ENCODE assay signal across 13 cellular contexts in genomic region chr6:18978330-18979128, GRCh38.
DNase-seq lines count a peak whose midpoint lies in the region; ATAC-seq, FAIRE-seq and TF ChIP-seq lines count a peak whose summit lies in the region.
"Had no signal": no experiment of that assay in that cellular context is flagged by ENCODE, and none has a peak within 500 bp of the region (broad histone marks: within the 10 kb centered on the region; RNA-seq: fewer than 3 reads in every experiment).

No MANE protein-coding gene starts in this region.

- H2BK12ac ChIP-seq in H1 (ENCODE audit: low read depth, low read length): no peak overlapping the region

- no peak overlapping the region for H3K56ac ChIP-seq in H1 (replicated peaks; ENCODE audit: insufficient read length, low read depth, low read length)
- no peak overlapping the region for H3K56ac ChIP-seq in mesendoderm (ENCODE audit: low read length)

- H3K23me2 ChIP-seq in H1 (ENCODE audit: low read depth, low read length): no peaks in the 10 kb centered on the region

- no peak overlapping the region for H4K8ac ChIP-seq in H1 (ENCODE audit: extremely low read depth, insufficient read depth, low read length)
- no peak overlapping the region for H4K8ac ChIP-seq in mesendoderm (ENCODE audit: low read depth, low read length)

- H3K4me3 Mint-ChIP-seq in Calu3 (ENCODE audit: low read depth, unreplicated experiment): no peak overlapping the region
- H3K4me3 Mint-ChIP-seq: CD4-positive, alpha-beta T cell had no signal

- intact Hi-C loops in Calu3 (cut with micrococcal nuclease; ENCODE audit: unreplicated experiment): no loop called here

- no peak overlapping the region for H2BK20ac ChIP-seq in H1 (ENCODE audit: low read length)

- H2AFZ ChIP-seq in H1 (ENCODE audit: low read length): no peak overlapping the region

- H3K27ac ChIP-seq in H1 (ENCODE audit: low read depth, low read length) (no peak overlapping the region), mesendoderm (ENCODE audit: low read depth, low read length) (no peak overlapping the region), Peyer's patch (peak overlapping the region in 1 of 4 donors; percentile 42)

- H3K9me3 ChIP-seq in H1 (ENCODE audit: insufficient read depth in 2 of 2, low read depth in 1 of 2, low read length in 1 of 2) (no peaks in the 10 kb centered on the region), Peyer's patch (no peaks in the 10 kb centered on the region)
- H3K9me3 ChIP-seq: HAP-1 had no signal

- H3K27me3 Mint-ChIP-seq in Calu3 (ENCODE audit: unreplicated experiment): peaks cover 28% of the 10 kb centered on the region
- H3K27me3 Mint-ChIP-seq: CD4-positive, alpha-beta T cell had no signal

- no peak overlapping the region for H3K4me2 ChIP-seq in H1 (ENCODE audit: insufficient read depth in 1 of 2, low read depth in 2 of 2, low read length in 2 of 2)
- H3K4me2 ChIP-seq in mesendoderm (ENCODE audit: low read length): no peak overlapping the region

- no peak overlapping the region for H2BK120ac ChIP-seq in H1 (replicated peaks; ENCODE audit: low read depth, low read length)
- H2BK120ac ChIP-seq in mesendoderm (ENCODE audit: low read depth, low read length): no peak overlapping the region

- no TSS peak for BruUV-seq in Calu3 (replicated peaks; lab: Mats Ljungman, UMichigan)

- no peak for ATAC-seq in GM19397 (IDR thresholded peaks at IDR 0.05; ENCODE audit: unreplicated experiment)

- POLR2A ChIA-PET in H1 (lab: Charles Lee; ENCODE audit: partially characterized antibody): no interaction called here

- H3K4me1 Mint-ChIP-seq in Calu3 (ENCODE audit: low read depth, unreplicated experiment): no peaks in the 10 kb centered on the region

- no peak overlapping the region for H2BK15ac ChIP-seq in H1 (ENCODE audit: low read length)
- H2BK15ac ChIP-seq in mesendoderm (replicated peaks; ENCODE audit: low read depth): no peak overlapping the region

- DNase-seq in Calu3 (peak; percentile 35), NCI-H2029 (lab: John Stamatoyannopoulos, UW) (peak; percentile 90), H1 (ENCODE audit: low read depth in 1 of 2, low spot score in 2 of 2) (no peak), mesendoderm (peak; percentile 90), activated gamma-delta T cell treated with Interleukin-2 at 50 U/mL for 16 hours (no peak), Peyer's patch (no peak), DMS114 treated with DMSO at 0.1 percent for 48 hours (lab: John Stamatoyannopoulos, UW; ENCODE audit: unreplicated experiment) (no peak)
- DNase-seq: activated CD4-positive, CD25-positive, alpha-beta regulatory T cell treated with anti-CD3 and anti-CD28 coated beads, Interleukin-2, amount 50 U/mL, for 72 hours; CD4-positive, alpha-beta T cell; glutamatergic neuron; occipital lobe had no signal

- CTCF ChIA-PET in Calu3 (lab: Charles Lee) (no interaction called here), H1 (lab: Charles Lee; ENCODE audit: partially characterized antibody) (interaction anchor here (3.6 kb wide), 1 partner anchor 12 kb away, joined by 21 read pairs; no protein-coding TSS in a partner anchor)

- no peak for TF ChIP-seq CTCF in Calu3 (IDR thresholded peaks at IDR 0.05; ENCODE audit: unreplicated experiment)
- no peak for TF ChIP-seq CTCF in H1 (IDR thresholded peaks at IDR 0.05; ENCODE audit: control extremely low read depth in 1 of 3, insufficient read depth in 1 of 3, low read depth in 1 of 3, low read length in 3 of 3)
- no peak for TF ChIP-seq CTCF in Peyer's patch (IDR thresholded peaks at IDR 0.05)

- no peak overlapping the region for H3K9ac ChIP-seq in H1 (replicated peaks in 1 of 4; ENCODE audit: extremely low read depth in 1 of 4, low read depth in 3 of 4, low read length in 3 of 4)
- H3K9ac ChIP-seq in mesendoderm (ENCODE audit: low read length): no peak overlapping the region

- no peak overlapping the region for H3K14ac ChIP-seq in H1 (ENCODE audit: insufficient read length)

- no peak overlapping the region for H3K27ac Mint-ChIP-seq in Calu3 (ENCODE audit: unreplicated experiment)
- H3K27ac Mint-ChIP-seq: CD4-positive, alpha-beta T cell had no signal

- no peak for TF ChIP-seq POLR2A in H1 (IDR thresholded peaks at IDR 0.05; ENCODE audit: control extremely low read depth in 1 of 2, low read depth in 2 of 2, low read length in 2 of 2)
- TF ChIP-seq POLR2A in Peyer's patch (IDR thresholded peaks at IDR 0.05): no peak

- H3K4me3 ChIP-seq in H1 (ENCODE audit: extremely low read depth in 1 of 4, insufficient read depth in 2 of 4, low read depth in 3 of 4, low read length in 4 of 4) (no peak overlapping the region), mesendoderm (ENCODE audit: low read length) (no peak overlapping the region), Peyer's patch (no peak overlapping the region)
- H3K4me3 ChIP-seq: HAP-1 had no signal

- H3K79me1 ChIP-seq in H1 (ENCODE audit: low read depth, low read length): no peaks in the 10 kb centered on the region
- H3K79me1 ChIP-seq in mesendoderm (ENCODE audit: low read length): no peaks in the 10 kb centered on the region

- no peaks in the 10 kb centered on the region for H4K20me1 ChIP-seq in H1 (replicated peaks in 1 of 2; ENCODE audit: control insufficient read depth in 1 of 2, insufficient read depth in 2 of 2, low read length in 2 of 2)

- no peak overlapping the region for H4K5ac ChIP-seq in H1 (ENCODE audit: insufficient read length, low read depth, low read length)
- H4K5ac ChIP-seq in mesendoderm (ENCODE audit: low read length): no peak overlapping the region

- H3K4me1 ChIP-seq in H1 (replicated peaks in 1 of 4; ENCODE audit: control insufficient read depth in 3 of 4, insufficient read depth in 4 of 4, low read length in 3 of 4): 0 out of 7 replicates have a peak, but pooled peaks cover 0 to 2% (median 0%) of the 10 kb centered on the region in 4 experiments
- H3K4me1 ChIP-seq in mesendoderm (ENCODE audit: control insufficient read depth, low read depth, low read length): no peaks in the 10 kb centered on the region
- no peaks in the 10 kb centered on the region for H3K4me1 ChIP-seq in Peyer's patch
- H3K4me1 ChIP-seq: HAP-1 had no signal

- H3K4ac ChIP-seq in H1 (replicated peaks; ENCODE audit: insufficient read length, low read depth, low read length) (no peak overlapping the region), mesendoderm (ENCODE audit: low read depth, low read length) (no peak overlapping the region)

- H3K79me2 ChIP-seq in H1 (ENCODE audit: control insufficient read depth in 1 of 2, insufficient read depth in 2 of 2, low read length in 2 of 2): no peaks in the 10 kb centered on the region
- no peaks in the 10 kb centered on the region for H3K79me2 ChIP-seq in mesendoderm (ENCODE audit: control insufficient read depth, insufficient read depth, low read length)

- no peaks in the 10 kb centered on the region for H3K36me3 Mint-ChIP-seq in Calu3 (ENCODE audit: insufficient read depth, unreplicated experiment)

- no peak overlapping the region for H4K91ac ChIP-seq in H1 (replicated peaks; ENCODE audit: insufficient read length, low read length)

- FAIRE-seq in H1 (lab: Jason Lieb, UNC): peak; percentile 78

- WGBS in H1 (ENCODE audit: extremely low coverage in 1 of 2, insufficient coverage in 1 of 2, insufficient read length in 1 of 2, insufficient replicate concordance in 2 of 2, low coverage in 1 of 2, low lambda C conversion rate in 2 of 2, missing lambda C conversion rate in 1 of 2), 2 experiments: 89% methylated on average over 3 of the region's 3 CpGs; no CpG with 5 or more reads in 1 of the 2 experiments
- 100% methylated on average over 1 of the region's 3 CpGs for WGBS in mesendoderm (ENCODE audit: extremely low coverage, insufficient coverage, low lambda C conversion rate)

- no peaks in the 10 kb centered on the region for H3K27me3 ChIP-seq in H1 (replicated peaks in 1 of 4; ENCODE audit: control insufficient read depth in 3 of 4, extremely low read depth in 1 of 4, insufficient read depth in 3 of 4, low read length in 3 of 4)
- H3K27me3 ChIP-seq in mesendoderm (ENCODE audit: insufficient read depth, low read length, poor library complexity): no peaks in the 10 kb centered on the region
- no peaks in the 10 kb centered on the region for H3K27me3 ChIP-seq in Peyer's patch

- TF ChIP-seq RAD21 in H1 (IDR thresholded peaks at IDR 0.05 in 1 of 2, conservative IDR thresholded peaks at IDR 0.05 in 1 of 2; ENCODE audit: low read depth in 2 of 2, low read length in 2 of 2): no peak

- H3K23ac ChIP-seq in H1 (ENCODE audit: insufficient read length) (no peak overlapping the region), mesendoderm (ENCODE audit: low read length) (no peak overlapping the region)

- H2AK5ac ChIP-seq in H1 (ENCODE audit: low read depth, low read length) (no peak overlapping the region), mesendoderm (ENCODE audit: low read length) (no peak overlapping the region)

- H2BK5ac ChIP-seq in H1 (ENCODE audit: low read depth, low read length) (no peak overlapping the region), mesendoderm (ENCODE audit: low read length) (no peak overlapping the region)

- H3K9me3 Mint-ChIP-seq in Calu3 (ENCODE audit: low read depth, unreplicated experiment): no peaks in the 10 kb centered on the region
- H3K9me3 Mint-ChIP-seq: CD4-positive, alpha-beta T cell had no signal

- no peak overlapping the region for H3K18ac ChIP-seq in H1 (ENCODE audit: extremely low read depth, low read length)
- H3K18ac ChIP-seq in mesendoderm (ENCODE audit: low read length): no peak overlapping the region

- TF ChIP-seq EP300 in H1 (IDR thresholded peaks at IDR 0.05; ENCODE audit: borderline replicate concordance in 1 of 2, low read depth in 2 of 2, low read length in 2 of 2): no peak

- H3K36me3 ChIP-seq in H1 (ENCODE audit: control insufficient read depth in 2 of 4, insufficient read depth in 4 of 4, low read length in 3 of 4) (no peaks in the 10 kb centered on the region), mesendoderm (ENCODE audit: control insufficient read depth, insufficient read depth, low read length) (no peaks in the 10 kb centered on the region), Peyer's patch (no peaks in the 10 kb centered on the region)
- H3K36me3 ChIP-seq: HAP-1 had no signal

TF ChIP-seq in H1, 55 proteins besides CTCF, POLR2A, EP300 and RAD21:
- TF ChIP-seq CREB1 (IDR thresholded peaks at IDR 0.05): no peak
- 0 out of 2 replicates have a peak, but pooled peaks have one; percentile 12 for TF ChIP-seq TEAD4 (IDR thresholded peaks at IDR 0.05; ENCODE audit: low read depth, low read length)

Comparison
In these comparisons a context has a peak if more than half of its experiments do, and no peak if none do; other contexts are left out.
1. DNase-seq: peak in Calu3 (single experiment), NCI-H2029 (single experiment) and mesendoderm (single experiment); none in H1 (0 of 2), activated gamma-delta T cell treated with Interleukin-2 at 50 U/mL for 16 hours (single experiment), Peyer's patch (0 of 3) and DMS114 treated with DMSO at 0.1 percent for 48 hours (single experiment).